In genomic region chr6:32972353-32973143, GRCh38 we compare ENCODE assay signal across 1 cellular context.
TF ChIP-seq lines count a peak whose summit lies in the region.

No MANE protein-coding gene starts in this region.

TF ChIP-seq in HepG2, 621 proteins besides CTCF, POLR2A, EP300 and RAD21 (continued from another document and continues in another):
- TF ChIP-seq DDIT3 (CRISPR knock-in tag; IDR thresholded peaks at IDR 0.05) (no peak), NCOA1 (CRISPR knock-in tag; IDR thresholded peaks at IDR 0.05) (0 out of 2 replicates have a peak, but pooled peaks have one; percentile 15), ZNF143 (CRISPR knock-in tag; IDR thresholded peaks at IDR 0.05) (no peak), IRF2 (CRISPR knock-in tag; IDR thresholded peaks at IDR 0.05) (no peak), AGO1 (IDR thresholded peaks at IDR 0.05; ENCODE audit: low read depth, low read length, poor library complexity, severe bottlenecking) (no peak), HNF1A (IDR thresholded peaks at IDR 0.05; ENCODE audit: low read depth) (no peak), HNF1A (CRISPR knock-in tag; IDR thresholded peaks at IDR 0.05; ENCODE audit: borderline replicate concordance) (no peak; the same call in 1 of the 2 replicates), ZNF326 (CRISPR knock-in tag; IDR thresholded peaks at IDR 0.05; ENCODE audit: borderline replicate concordance) (no peak), ZNF652 (CRISPR knock-in tag; IDR thresholded peaks at IDR 0.05; ENCODE audit: borderline replicate concordance, low read depth) (no peak), MYPOP (CRISPR knock-in tag; IDR thresholded peaks at IDR 0.05) (no peak), PPARG (CRISPR knock-in tag; conservative IDR thresholded peaks at IDR 0.05) (no peak), NFRKB (IDR thresholded peaks at IDR 0.05) (no peak), SNAPC2 (CRISPR knock-in tag; IDR thresholded peaks at IDR 0.05) (peak; percentile 78), PLSCR1 (CRISPR knock-in tag; IDR thresholded peaks at IDR 0.05; ENCODE audit: borderline replicate concordance) (no peak), CREBL2 (CRISPR knock-in tag; IDR thresholded peaks at IDR 0.05; ENCODE audit: borderline replicate concordance) (no peak), IKZF5 (CRISPR knock-in tag; IDR thresholded peaks at IDR 0.05) (peak; percentile 4), FOXO1 (CRISPR knock-in tag; IDR thresholded peaks at IDR 0.05) (no peak), ZNF496 (CRISPR knock-in tag; IDR thresholded peaks at IDR 0.05; ENCODE audit: insufficient replicate concordance) (no peak), NR1H2 (CRISPR knock-in tag; IDR thresholded peaks at IDR 0.05; ENCODE audit: borderline replicate concordance, low read depth) (no peak), THAP9 (CRISPR knock-in tag; IDR thresholded peaks at IDR 0.05; ENCODE audit: borderline replicate concordance) (0 out of 2 replicates have a peak, but pooled peaks have one; percentile 70), SNAPC5 (CRISPR knock-in tag; IDR thresholded peaks at IDR 0.05; ENCODE audit: borderline replicate concordance) (no peak), IKZF4 (CRISPR knock-in tag; IDR thresholded peaks at IDR 0.05; ENCODE audit: borderline replicate concordance, low read depth, not compliant biosample characterization) (no peak), NRL (CRISPR knock-in tag; IDR thresholded peaks at IDR 0.05; ENCODE audit: borderline replicate concordance) (peak; percentile 81; the same call in 1 of the 2 replicates), BORCS8-MEF2B (CRISPR knock-in tag; IDR thresholded peaks at IDR 0.05) (peak; percentile 64; the same call in 1 of the 2 replicates), ZNF549 (CRISPR knock-in tag; IDR thresholded peaks at IDR 0.05) (no peak), TBL1XR1 (IDR thresholded peaks at IDR 0.05; ENCODE audit: borderline replicate concordance, low read length, partially characterized antibody) (no peak), FOXA1 (IDR thresholded peaks at IDR 0.05) (no peak), FOXA1 (CRISPR knock-in tag; IDR thresholded peaks at IDR 0.05) (no peak), ZNF552 (CRISPR knock-in tag; IDR thresholded peaks at IDR 0.05; ENCODE audit: borderline replicate concordance) (no peak), RELA (CRISPR knock-in tag; IDR thresholded peaks at IDR 0.05) (no peak), SIX1 (CRISPR knock-in tag; IDR thresholded peaks at IDR 0.05; ENCODE audit: borderline replicate concordance) (no peak), ZNF619 (CRISPR knock-in tag; IDR thresholded peaks at IDR 0.05) (no peak; the same call in none of the 2 replicates), KAT7 (CRISPR knock-in tag; IDR thresholded peaks at IDR 0.05; ENCODE audit: borderline replicate concordance) (peak; percentile 76; the same call in 1 of the 2 replicates), PRPF4 (IDR thresholded peaks at IDR 0.05; ENCODE audit: low read depth, low read length, poor library complexity, severe bottlenecking) (no peak), KDM5B (CRISPR knock-in tag; IDR thresholded peaks at IDR 0.05; ENCODE audit: borderline replicate concordance) (no peak), NFATC3 (CRISPR knock-in tag; IDR thresholded peaks at IDR 0.05) (no peak), SETDB1 (CRISPR knock-in tag; IDR thresholded peaks at IDR 0.05; ENCODE audit: borderline replicate concordance) (no peak), U2AF1 (optimal IDR thresholded peaks at IDR 0.05; ENCODE audit: low read depth, low read length) (no peak), KAT2B (IDR thresholded peaks at IDR 0.05; ENCODE audit: borderline replicate concordance, low read depth, low read length) (no peak), ZBTB10 (CRISPR knock-in tag; IDR thresholded peaks at IDR 0.05; ENCODE audit: borderline replicate concordance) (0 out of 2 replicates have a peak, but pooled peaks have one; percentile 29), ZEB1 (IDR thresholded peaks at IDR 0.05; ENCODE audit: insufficient replicate concordance, low read depth) (no peak), MAF1 (CRISPR knock-in tag; IDR thresholded peaks at IDR 0.05; ENCODE audit: borderline replicate concordance) (no peak), ZNF83 (CRISPR knock-in tag; IDR thresholded peaks at IDR 0.05; ENCODE audit: borderline replicate concordance) (0 out of 2 replicates have a peak, but pooled peaks have one; percentile 29), JUNB (CRISPR knock-in tag; IDR thresholded peaks at IDR 0.05; ENCODE audit: borderline replicate concordance) (0 out of 2 replicates have a peak, but pooled peaks have one; percentile 60), RBFOX2 (IDR thresholded peaks at IDR 0.05; ENCODE audit: low read depth, low read length) (peak; percentile 81), MATR3 (CRISPR knock-in tag; IDR thresholded peaks at IDR 0.05) (no peak), ZNF24 (IDR thresholded peaks at IDR 0.05) (no peak; the same call in 1 of the 2 replicates), ZNF567 (CRISPR knock-in tag; IDR thresholded peaks at IDR 0.05; ENCODE audit: borderline replicate concordance) (0 out of 2 replicates have a peak, but pooled peaks have one; percentile 8), ZNF570 (CRISPR knock-in tag; IDR thresholded peaks at IDR 0.05; ENCODE audit: borderline replicate concordance) (no peak), HOXA7 (CRISPR knock-in tag; IDR thresholded peaks at IDR 0.05) (peak; percentile 92; the same call in 1 of the 2 replicates), ZNF747 (CRISPR knock-in tag; IDR thresholded peaks at IDR 0.05; ENCODE audit: borderline replicate concordance) (no peak), NCOA5 (CRISPR knock-in tag; IDR thresholded peaks at IDR 0.05) (no peak)
